In genomic region chr2:14039134-14039533, GRCh38 we compare ENCODE assay signal across 26 cellular contexts.
"Had no signal": no experiment of that assay in that cellular context is flagged by ENCODE, and none has a peak within 500 bp of the region (broad histone marks: within the 10 kb centered on the region; RNA-seq: fewer than 3 reads in every experiment).

No MANE protein-coding gene starts in this region.

- H3K27me3 Mint-ChIP-seq: naive thymus-derived CD4-positive, alpha-beta T cell; stimulated activated naive B cell treated with anti-CD40 and anti-IgM and Interleukin-4, amounts not matched to agents 10 μg/mL and 1 μg/mL and 100 μg/mL, for 72 hours; stimulated activated naive CD8-positive, alpha-beta T cell treated with anti-CD3 and anti-CD28 coated beads, Interleukin-15, Interleukin-2, amounts not matched to agents 100 ng/mL and 50 ng/mL, for 24 hours had no signal

- H3K4me3 Mint-ChIP-seq: naive thymus-derived CD4-positive, alpha-beta T cell; natural killer cell; nephron; neural crest cell; stimulated activated effector memory CD8-positive, alpha-beta T cell treated with anti-CD3 and anti-CD28 coated beads, Interleukin-12 subunit alpha, Interleukin-12 subunit beta, amount 100 ng/mL, for 72 hours; stimulated activated naive B cell treated with anti-CD40 and anti-IgM and Interleukin-4, amounts not matched to agents 10 μg/mL and 1 μg/mL and 100 μg/mL, for 72 hours; stimulated activated naive CD8-positive, alpha-beta T cell treated with anti-CD3 and anti-CD28 coated beads, Interleukin-15, Interleukin-2, amounts not matched to agents 100 ng/mL and 50 ng/mL, for 24 hours had no signal

- H3K4me1 ChIP-seq: pancreas, prostate gland, right lobe of liver, sigmoid colon, stomach, thyroid gland, tibial nerve, upper lobe of left lung, vagina had no signal

- H3K9me3 ChIP-seq: pancreas, prostate gland, right lobe of liver, sigmoid colon, stomach, thoracic aorta, thyroid gland, tibial nerve, upper lobe of left lung, vagina had no signal

- H3K36me3 ChIP-seq: pancreas, prostate gland, right lobe of liver, sigmoid colon, stomach, thoracic aorta, thyroid gland, tibial nerve, upper lobe of left lung, vagina had no signal

- H3K36me3 Mint-ChIP-seq: naive thymus-derived CD4-positive, alpha-beta T cell; natural killer cell; stimulated activated effector memory CD8-positive, alpha-beta T cell treated with anti-CD3 and anti-CD28 coated beads, Interleukin-12 subunit alpha, Interleukin-12 subunit beta, amount 100 ng/mL, for 72 hours; stimulated activated naive B cell treated with anti-CD40 and anti-IgM and Interleukin-4, amounts not matched to agents 10 μg/mL and 1 μg/mL and 100 μg/mL, for 72 hours had no signal

- H3K27me3 ChIP-seq: pancreas, right lobe of liver, sigmoid colon, stomach, thyroid gland, tibial nerve, upper lobe of left lung, vagina had no signal

- DNase-seq: naive thymus-derived CD4-positive, alpha-beta T cell; natural killer cell; occipital lobe; pancreas; right cardiac atrium; right lobe of liver; sigmoid colon; small intestine; stimulated activated CD4-positive, alpha-beta T cell treated with anti-CD3 and anti-CD28 coated beads, Interleukin-15, amount 100 ng/mL, for 24 hours; stimulated activated CD4-positive, alpha-beta T cell treated with anti-CD3 and anti-CD28 coated beads, Interleukin-2, amount 100 ng/mL, for 24 hours; stimulated activated CD4-positive, alpha-beta T cell treated with anti-CD3 and anti-CD28 coated beads, Interleukin-2, amount 100 ng/mL, for 48 hours; stimulated activated CD4-positive, alpha-beta T cell treated with anti-CD3 and anti-CD28 coated beads, Interleukin-4, amount 100 ng/mL, for 24 hours; stimulated activated naive B cell treated with anti-CD40 and anti-IgM and Interleukin-4, amounts not matched to agents 10 μg/mL and 1 μg/mL and 100 μg/mL, for 72 hours; stimulated activated naive CD4-positive, alpha-beta T cell treated with Interleukin-2 at 50 U/mL for 16 hours; stomach; thyroid gland; trophoblast cell; upper lobe of left lung had no signal

- ATAC-seq: naive thymus-derived CD4-positive, alpha-beta T cell; natural killer cell; pancreas; right cardiac atrium; right lobe of liver; stimulated activated effector memory CD8-positive, alpha-beta T cell treated with anti-CD3 and anti-CD28 coated beads, Interleukin-12 subunit alpha, Interleukin-12 subunit beta, amount 100 ng/mL, for 72 hours; stimulated activated naive B cell treated with anti-CD40 and anti-IgM and Interleukin-4, amounts not matched to agents 10 μg/mL and 1 μg/mL and 100 μg/mL, for 72 hours had no signal

- H3K4me3 ChIP-seq: pancreas, prostate gland, right lobe of liver, sigmoid colon, stomach, thoracic aorta, thyroid gland, tibial nerve, upper lobe of left lung, vagina had no signal

- H3K27ac ChIP-seq: pancreas, prostate gland, right lobe of liver, sigmoid colon, stomach, thoracic aorta, thyroid gland, tibial nerve, upper lobe of left lung, vagina had no signal

- H3K4me1 Mint-ChIP-seq: naive thymus-derived CD4-positive, alpha-beta T cell; natural killer cell; nephron; neural crest cell; stimulated activated effector memory CD8-positive, alpha-beta T cell treated with anti-CD3 and anti-CD28 coated beads, Interleukin-12 subunit alpha, Interleukin-12 subunit beta, amount 100 ng/mL, for 72 hours; stimulated activated naive B cell treated with anti-CD40 and anti-IgM and Interleukin-4, amounts not matched to agents 10 μg/mL and 1 μg/mL and 100 μg/mL, for 72 hours had no signal

- H3K27ac Mint-ChIP-seq: naive thymus-derived CD4-positive, alpha-beta T cell; natural killer cell; nephron; stimulated activated effector memory CD8-positive, alpha-beta T cell treated with anti-CD3 and anti-CD28 coated beads, Interleukin-12 subunit alpha, Interleukin-12 subunit beta, amount 100 ng/mL, for 72 hours; stimulated activated naive B cell treated with anti-CD40 and anti-IgM and Interleukin-4, amounts not matched to agents 10 μg/mL and 1 μg/mL and 100 μg/mL, for 72 hours; stimulated activated naive CD8-positive, alpha-beta T cell treated with anti-CD3 and anti-CD28 coated beads, Interleukin-15, Interleukin-2, amounts not matched to agents 100 ng/mL and 50 ng/mL, for 24 hours had no signal

- H3K9me3 Mint-ChIP-seq: nephron; neural crest cell; stimulated activated naive CD8-positive, alpha-beta T cell treated with anti-CD3 and anti-CD28 coated beads, Interleukin-15, Interleukin-2, amounts not matched to agents 100 ng/mL and 50 ng/mL, for 24 hours had no signal
